ENCODE assay signal across 28 cellular contexts in genomic region chr5:6225121-6225607, GRCh38.
"Had no signal": no experiment of that assay in that cellular context is flagged by ENCODE, and none has a peak within 500 bp of the region (broad histone marks: within the 10 kb centered on the region; RNA-seq: fewer than 3 reads in every experiment).

No MANE protein-coding gene starts in this region.

- H3K36me3 Mint-ChIP-seq: naive thymus-derived CD4-positive, alpha-beta T cell; natural killer cell; neural progenitor cell; stimulated activated effector memory CD8-positive, alpha-beta T cell treated with anti-CD3 and anti-CD28 coated beads, Interleukin-12 subunit alpha, Interleukin-12 subunit beta, amount 100 ng/mL, for 72 hours; stimulated activated naive B cell treated with anti-CD40 and anti-IgM and Interleukin-4, amounts not matched to agents 10 μg/mL and 1 μg/mL and 100 μg/mL, for 72 hours had no signal

- ATAC-seq: naive thymus-derived CD4-positive, alpha-beta T cell; natural killer cell; psoas muscle; right cardiac atrium; right lobe of liver; stimulated activated effector memory CD8-positive, alpha-beta T cell treated with anti-CD3 and anti-CD28 coated beads, Interleukin-12 subunit alpha, Interleukin-12 subunit beta, amount 100 ng/mL, for 72 hours; stimulated activated naive B cell treated with anti-CD40 and anti-IgM and Interleukin-4, amounts not matched to agents 10 μg/mL and 1 μg/mL and 100 μg/mL, for 72 hours had no signal

- H3K27me3 Mint-ChIP-seq: stimulated activated naive B cell treated with anti-CD40 and anti-IgM and Interleukin-4, amounts not matched to agents 10 μg/mL and 1 μg/mL and 100 μg/mL, for 72 hours had no signal

- H3K27ac ChIP-seq: neural progenitor cell, ovary, parathyroid adenoma, psoas muscle, right lobe of liver, sigmoid colon, stomach, thoracic aorta, thyroid gland, tibial nerve, upper lobe of left lung had no signal

- H3K9me3 Mint-ChIP-seq: nephron; stimulated activated effector memory CD8-positive, alpha-beta T cell treated with anti-CD3 and anti-CD28 coated beads, Interleukin-12 subunit alpha, Interleukin-12 subunit beta, amount 100 ng/mL, for 72 hours; stimulated activated naive B cell treated with anti-CD40 and anti-IgM and Interleukin-4, amounts not matched to agents 10 μg/mL and 1 μg/mL and 100 μg/mL, for 72 hours; stimulated activated naive CD8-positive, alpha-beta T cell treated with anti-CD3 and anti-CD28 coated beads, Interleukin-15, Interleukin-2, amounts not matched to agents 100 ng/mL and 50 ng/mL, for 24 hours had no signal

- H3K27ac Mint-ChIP-seq: naive thymus-derived CD4-positive, alpha-beta T cell; natural killer cell; nephron; neural progenitor cell; progenitor cell of endocrine pancreas; stimulated activated effector memory CD8-positive, alpha-beta T cell treated with anti-CD3 and anti-CD28 coated beads, Interleukin-12 subunit alpha, Interleukin-12 subunit beta, amount 100 ng/mL, for 72 hours; stimulated activated naive B cell treated with anti-CD40 and anti-IgM and Interleukin-4, amounts not matched to agents 10 μg/mL and 1 μg/mL and 100 μg/mL, for 72 hours; stimulated activated naive CD8-positive, alpha-beta T cell treated with anti-CD3 and anti-CD28 coated beads, Interleukin-15, Interleukin-2, amounts not matched to agents 100 ng/mL and 50 ng/mL, for 24 hours had no signal

- H3K4me1 ChIP-seq: parathyroid adenoma, psoas muscle, right lobe of liver, stomach, thyroid gland, tibial nerve, upper lobe of left lung had no signal

- H3K4me3 Mint-ChIP-seq: naive thymus-derived CD4-positive, alpha-beta T cell; natural killer cell; nephron; neural progenitor cell; stimulated activated effector memory CD8-positive, alpha-beta T cell treated with anti-CD3 and anti-CD28 coated beads, Interleukin-12 subunit alpha, Interleukin-12 subunit beta, amount 100 ng/mL, for 72 hours; stimulated activated naive B cell treated with anti-CD40 and anti-IgM and Interleukin-4, amounts not matched to agents 10 μg/mL and 1 μg/mL and 100 μg/mL, for 72 hours; stimulated activated naive CD8-positive, alpha-beta T cell treated with anti-CD3 and anti-CD28 coated beads, Interleukin-15, Interleukin-2, amounts not matched to agents 100 ng/mL and 50 ng/mL, for 24 hours had no signal

- DNase-seq: naive thymus-derived CD4-positive, alpha-beta T cell; natural killer cell; occipital lobe; ovary; posterior cingulate gyrus; psoas muscle; right cardiac atrium; right lobe of liver; sigmoid colon; small intestine; stimulated activated CD4-positive, alpha-beta T cell treated with anti-CD3 and anti-CD28 coated beads, Interleukin-15, amount 100 ng/mL, for 24 hours; stimulated activated CD4-positive, alpha-beta T cell treated with anti-CD3 and anti-CD28 coated beads, Interleukin-2, amount 100 ng/mL, for 24 hours; stimulated activated CD4-positive, alpha-beta T cell treated with anti-CD3 and anti-CD28 coated beads, Interleukin-2, amount 100 ng/mL, for 48 hours; stimulated activated CD4-positive, alpha-beta T cell treated with anti-CD3 and anti-CD28 coated beads, Interleukin-4, amount 100 ng/mL, for 24 hours; stimulated activated naive B cell treated with anti-CD40 and anti-IgM and Interleukin-4, amounts not matched to agents 10 μg/mL and 1 μg/mL and 100 μg/mL, for 72 hours; stimulated activated naive CD4-positive, alpha-beta T cell treated with Interleukin-2 at 50 U/mL for 16 hours; stomach; thyroid gland; trophoblast cell; upper lobe of left lung had no signal

- H3K9me3 ChIP-seq: ovary, psoas muscle, right lobe of liver, sigmoid colon, thoracic aorta, thyroid gland, upper lobe of left lung had no signal

- H3K4me3 ChIP-seq: neural progenitor cell, ovary, psoas muscle, right lobe of liver, sigmoid colon, stomach, thoracic aorta, thyroid gland, tibial nerve, upper lobe of left lung had no signal

- H3K27me3 ChIP-seq: ovary, right lobe of liver, sigmoid colon, stomach, thyroid gland, tibial nerve, upper lobe of left lung had no signal

- H3K36me3 ChIP-seq: neural progenitor cell, ovary, right lobe of liver, sigmoid colon, stomach, thoracic aorta, thyroid gland, tibial nerve, upper lobe of left lung had no signal

- H3K4me1 Mint-ChIP-seq: natural killer cell; nephron; neural progenitor cell; stimulated activated effector memory CD8-positive, alpha-beta T cell treated with anti-CD3 and anti-CD28 coated beads, Interleukin-12 subunit alpha, Interleukin-12 subunit beta, amount 100 ng/mL, for 72 hours; stimulated activated naive B cell treated with anti-CD40 and anti-IgM and Interleukin-4, amounts not matched to agents 10 μg/mL and 1 μg/mL and 100 μg/mL, for 72 hours had no signal
